9 cellular contexts compared by ENCODE assay signal in the genomic region with DNA sequence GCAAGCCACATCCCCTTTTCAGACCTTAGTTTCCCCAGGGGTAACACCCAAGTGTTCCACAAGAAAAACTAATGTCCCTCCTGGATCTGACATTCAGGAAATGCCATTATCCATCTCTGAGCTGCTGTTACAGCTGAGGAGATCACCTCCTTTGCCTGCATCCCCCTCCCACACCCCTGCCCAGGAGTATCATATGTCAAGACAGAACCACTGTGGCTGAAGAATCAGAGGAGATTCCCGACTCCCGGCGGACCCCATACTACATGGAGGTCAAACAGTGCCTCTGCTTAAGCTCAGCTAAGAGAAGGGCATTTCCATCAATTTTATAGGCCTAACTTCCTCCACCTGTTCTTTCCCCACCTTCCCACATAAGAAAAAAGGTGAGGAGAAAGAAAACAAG. TPM values are rescaled to one million over a fixed set of nuclear protein-coding genes. Genes with fewer than 3 reads are reported as not detected.
"Had no signal": no experiment of that assay in that cellular context is flagged by ENCODE, and none has a peak within 500 bp of the region (broad histone marks: within the 10 kb centered on the region; RNA-seq: fewer than 3 reads in every experiment).

No MANE protein-coding gene starts in this region.

- DNase-seq: IMR-90, KBM-7, KG1 had no signal

- H3K27ac ChIP-seq: HL-60 had no signal

- H3K27ac Mint-ChIP-seq: IgD-negative memory B cell had no signal

- H3K4me3 ChIP-seq: K562 had no signal

- ATAC-seq: HepG2, K562 had no signal

- H3K4me1 Mint-ChIP-seq: IgD-negative memory B cell had no signal

- H3K36me3 Mint-ChIP-seq: IgD-negative memory B cell had no signal

- H3K27me3 Mint-ChIP-seq: IgD-negative memory B cell had no signal

- H3K4me3 Mint-ChIP-seq: IgD-negative memory B cell had no signal

RNA-seq across cellular contexts. Expression of gene LRFN2, which starts 36.8 kb away (rescaled TPM):
- total RNA-seq: HepG2, HT-29, HT1080, IMR-90, K562 had no signal
